In genomic region chr2:146240376-146240775, GRCh38 we compare ENCODE assay signal across 16 cellular contexts.
DNase-seq lines count a peak whose midpoint lies in the region; TF ChIP-seq lines count a peak whose summit lies in the region.
"Had no signal": no experiment of that assay in that cellular context is flagged by ENCODE, and none has a peak within 500 bp of the region (broad histone marks: within the 10 kb centered on the region; RNA-seq: fewer than 3 reads in every experiment).

No MANE protein-coding gene starts in this region.

- H3K36me3 ChIP-seq in endodermal cell (ENCODE audit: control insufficient read depth, insufficient read depth, low read length) (no peaks in the 10 kb centered on the region), osteoblast (ENCODE audit: insufficient read depth, low read length) (no peaks in the 10 kb centered on the region), tibial nerve (no peaks in the 10 kb centered on the region)

- peaks cover 21% of the 10 kb centered on the region for H3K4me1 Mint-ChIP-seq in endodermal cell

- peak overlapping the region; percentile 20 for H3K4me2 ChIP-seq in osteoblast (ENCODE audit: insufficient read depth, low read length)

- no peaks in the 10 kb centered on the region for H3K9me3 Mint-ChIP-seq in endodermal cell
- H3K9me3 Mint-ChIP-seq: HFFc6 had no signal

- H3K9ac ChIP-seq in endodermal cell (ENCODE audit: extremely low read depth, low read length, poor library complexity, severe bottlenecking): no peak overlapping the region

- no peak overlapping the region for H3K4me3 Mint-ChIP-seq in endodermal cell
- H3K4me3 Mint-ChIP-seq: CD8-positive, alpha-beta T cell; HFFc6 had no signal

- no peak overlapping the region for H3K4me3 ChIP-seq in AG10803 (ENCODE audit: low read length)
- H3K4me3 ChIP-seq in endodermal cell (ENCODE audit: low read length): no peak overlapping the region
- H3K4me3 ChIP-seq in osteoblast (ENCODE audit: insufficient read depth, low read length): no peak overlapping the region
- no peak overlapping the region for H3K4me3 ChIP-seq in tibial nerve

- H3K27me3 Mint-ChIP-seq in endodermal cell (ENCODE audit: insufficient read depth): no peaks in the 10 kb centered on the region

- 89% methylated on average over 2 of the region's 2 CpGs; no CpG with 5 or more reads in 1 of the 2 experiments for WGBS in endodermal cell (ENCODE audit: insufficient coverage in 1 of 2, insufficient read length in 1 of 2), 2 experiments
- WGBS in tibial nerve, 2 donors: 60 to 81% methylated on average over 2 of the region's 2 CpGs

- DNase-seq in AG10803 (ENCODE audit: low read depth) (peak; percentile 4), HS-27A (ENCODE audit: low read depth) (peak; percentile 56), endodermal cell (peak; percentile 64), osteoblast (ENCODE audit: insufficient read length, low spot score, missing footprints) (no peak), tibial nerve (ENCODE audit: low spot score in 2 of 2) (no peak), NOMO-1 treated with dmso at 0.1 percent for 144 hours (lab: John Stamatoyannopoulos, UW; ENCODE audit: unreplicated experiment) (no peak), NCI-H1694 treated with DMSO at 0.1 percent for 48 hours (lab: John Stamatoyannopoulos, UW) (no peak)
- DNase-seq: ACHN; CD8-positive, alpha-beta T cell; HFFc6; KBM-7; NCI-H1092; NCI-H187; NCI-H446; SHP77 treated with DMSO at 0.1 percent for 48 hours had no signal

- H3K36me3 Mint-ChIP-seq in endodermal cell (ENCODE audit: low read depth): no peaks in the 10 kb centered on the region
- H3K36me3 Mint-ChIP-seq: CD8-positive, alpha-beta T cell had no signal

- H3K79me2 ChIP-seq in osteoblast (ENCODE audit: insufficient read depth, low read length): no peaks in the 10 kb centered on the region

- no peak for TF ChIP-seq EP300 in tibial nerve (IDR thresholded peaks at IDR 0.05)

- H4K20me1 ChIP-seq in osteoblast (ENCODE audit: insufficient read depth, low read length): no peaks in the 10 kb centered on the region

- no peak overlapping the region for H3K27ac ChIP-seq in endodermal cell (ENCODE audit: low read depth, low read length)
- H3K27ac ChIP-seq in osteoblast (ENCODE audit: low read depth, low read length): peak overlapping the region; percentile 92
- H3K27ac ChIP-seq in tibial nerve: peak overlapping the region in 1 of 4 donors; percentile 14
- H3K27ac ChIP-seq: HL-60 had no signal

- H3K9me3 ChIP-seq in endodermal cell (ENCODE audit: control insufficient read depth, low read length) (no peaks in the 10 kb centered on the region), osteoblast (ENCODE audit: low read depth, low read length) (no peaks in the 10 kb centered on the region), tibial nerve (no peaks in the 10 kb centered on the region)

- no peaks in the 10 kb centered on the region for H3K4me1 ChIP-seq in endodermal cell (ENCODE audit: control insufficient read depth, insufficient read depth, low read length)
- H3K4me1 ChIP-seq in osteoblast (ENCODE audit: insufficient read depth, low read length): peaks cover 35% of the 10 kb centered on the region
- peaks cover 0 to 26% (median 8%) of the 10 kb centered on the region in 4 donors for H3K4me1 ChIP-seq in tibial nerve

- no peak overlapping the region for H3K27ac Mint-ChIP-seq in endodermal cell
- H3K27ac Mint-ChIP-seq: CD8-positive, alpha-beta T cell had no signal

- no peaks in the 10 kb centered on the region for H3K27me3 ChIP-seq in endodermal cell (ENCODE audit: control insufficient read depth, insufficient read depth, low read length, poor library complexity, severe bottlenecking)
- no peaks in the 10 kb centered on the region for H3K27me3 ChIP-seq in osteoblast (ENCODE audit: insufficient read depth, low read length)
- no peaks in the 10 kb centered on the region for H3K27me3 ChIP-seq in tibial nerve

- no peak for TF ChIP-seq POLR2A in tibial nerve (IDR thresholded peaks at IDR 0.05)

- H2AFZ ChIP-seq in osteoblast (ENCODE audit: low read length): no peak overlapping the region

- TF ChIP-seq CTCF in AG10803 (conservative IDR thresholded peaks at IDR 0.05; ENCODE audit: low read length): no peak
- TF ChIP-seq CTCF in endodermal cell (conservative IDR thresholded peaks at IDR 0.05): no peak
- no peak for TF ChIP-seq CTCF in osteoblast (IDR thresholded peaks at IDR 0.05; ENCODE audit: extremely low read depth, low read depth, low read length)
- no peak for TF ChIP-seq CTCF in tibial nerve (IDR thresholded peaks at IDR 0.05)

Comparison
In these comparisons a context has a peak if more than half of its experiments do, and no peak if none do; other contexts are left out.
1. DNase-seq: peak in AG10803 (single experiment), HS-27A (single experiment) and endodermal cell (single experiment); none in osteoblast (single experiment), tibial nerve (0 of 2), NOMO-1 treated with dmso at 0.1 percent for 144 hours (single experiment) and NCI-H1694 treated with DMSO at 0.1 percent for 48 hours (single experiment).